1 cellular context compared by ENCODE assay signal in the genomic region with DNA sequence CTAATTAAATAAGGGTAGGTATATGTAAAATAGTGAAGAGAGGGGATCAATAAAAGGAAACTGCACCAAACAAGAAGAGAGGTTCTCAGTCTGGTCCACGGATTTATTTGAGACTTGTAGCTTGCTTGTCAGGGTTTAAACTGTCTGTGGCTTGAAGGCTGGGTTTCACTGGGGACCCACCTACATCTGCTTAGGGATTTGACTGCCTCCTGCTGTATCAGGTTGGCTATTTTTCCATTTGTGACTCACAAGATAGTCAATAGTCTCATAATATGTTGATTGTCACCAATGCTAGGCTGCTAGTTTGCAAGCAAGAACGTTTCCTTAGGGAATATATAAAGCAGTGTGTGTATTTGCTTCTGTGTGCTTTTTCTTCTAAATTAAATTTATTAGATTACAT.
TF ChIP-seq lines count a peak whose summit lies in the region.

No MANE protein-coding gene starts in this region.

TF ChIP-seq in H1, 55 proteins besides CTCF, POLR2A, EP300 and RAD21 (continued from another document):
- TF ChIP-seq KDM4A (IDR thresholded peaks at IDR 0.05; ENCODE audit: low read depth, low read length, severe bottlenecking) (no peak), CBX5 (IDR thresholded peaks at IDR 0.05; ENCODE audit: low read depth, low read length) (no peak), CEBPB (IDR thresholded peaks at IDR 0.05; ENCODE audit: low read depth, low read length) (no peak), MAFK (IDR thresholded peaks at IDR 0.05; ENCODE audit: low read depth, low read length) (no peak), RFX5 (IDR thresholded peaks at IDR 0.05; ENCODE audit: borderline replicate concordance, low read depth, low read length) (no peak), CHD1 (IDR thresholded peaks at IDR 0.05; ENCODE audit: low read depth, low read length) (no peak), SIX5 (IDR thresholded peaks at IDR 0.05; ENCODE audit: low read depth, low read length) (no peak), GTF2F1 (IDR thresholded peaks at IDR 0.05; ENCODE audit: borderline replicate concordance, low read depth, low read length) (no peak), JUN (IDR thresholded peaks at IDR 0.05; ENCODE audit: low read depth, low read length) (no peak), TCF12 (IDR thresholded peaks at IDR 0.05; ENCODE audit: low read depth, low read length) (no peak)
- TF ChIP-seq, protein P1, sequence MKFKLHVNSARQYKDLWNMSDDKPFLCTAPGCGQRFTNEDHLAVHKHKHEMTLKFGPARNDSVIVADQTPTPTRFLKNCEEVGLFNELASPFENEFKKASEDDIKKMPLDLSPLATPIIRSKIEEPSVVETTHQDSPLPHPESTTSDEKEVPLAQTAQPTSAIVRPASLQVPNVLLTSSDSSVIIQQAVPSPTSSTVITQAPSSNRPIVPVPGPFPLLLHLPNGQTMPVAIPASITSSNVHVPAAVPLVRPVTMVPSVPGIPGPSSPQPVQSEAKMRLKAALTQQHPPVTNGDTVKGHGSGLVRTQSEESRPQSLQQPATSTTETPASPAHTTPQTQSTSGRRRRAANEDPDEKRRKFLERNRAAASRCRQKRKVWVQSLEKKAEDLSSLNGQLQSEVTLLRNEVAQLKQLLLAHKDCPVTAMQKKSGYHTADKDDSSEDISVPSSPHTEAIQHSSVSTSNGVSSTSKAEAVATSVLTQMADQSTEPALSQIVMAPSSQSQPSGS (IDR thresholded peaks at IDR 0.05; ENCODE audit: low read length), result no peak
TF ChIP-seq in H1: peak in this region for 0.
